20 cellular contexts compared by ENCODE assay signal in genomic region chr22:40200795-40201194, GRCh38. TPM values are rescaled to one million over a fixed set of nuclear protein-coding genes. Genes with fewer than 3 reads are reported as not detected.
DNase-seq lines count a peak whose midpoint lies in the region; ATAC-seq and TF ChIP-seq lines count a peak whose summit lies in the region.
"Had no signal": no experiment of that assay in that cellular context is flagged by ENCODE, and none has a peak within 500 bp of the region (broad histone marks: within the 10 kb centered on the region; RNA-seq: fewer than 3 reads in every experiment).

No MANE protein-coding gene starts in this region.

- peak overlapping the region; percentile 67 for H3K27ac Mint-ChIP-seq in activated CD4-positive, alpha-beta T cell treated with anti-CD3 and anti-CD28 coated beads for 36 hours
- peak overlapping the region in 1 of 2 donors; percentile 13 for H3K27ac Mint-ChIP-seq in stimulated activated naive CD8-positive, alpha-beta T cell treated with anti-CD3 and anti-CD28 coated beads, Interleukin-15, amount 100 ng/mL, for 72 hours
- H3K27ac Mint-ChIP-seq: activated naive CD8-positive, alpha-beta T cell treated with anti-CD3 and anti-CD28 coated beads, Interleukin-2, amount 10 ng/mL, durations not matched to agents 7 days and 5 days; progenitor cell of endocrine pancreas; T-helper 2 cell treated with Interferon-gamma antibody and Interleukin-4, amounts not matched to agents 5 μg/mL and 100 μg/mL, for 36 hours had no signal

- no peak overlapping the region for H3K4me3 ChIP-seq in esophagus muscularis mucosa
- H3K4me3 ChIP-seq: colonic mucosa, SK-N-MC, uterus had no signal

- H3K36me3 ChIP-seq in esophagus muscularis mucosa = no peaks in the 10 kb centered on the region
- H3K36me3 ChIP-seq: brain microvascular endothelial cell, colonic mucosa, uterus, WERI-Rb-1 had no signal

- peaks cover 66 to 95% (median 85%) of the 10 kb centered on the region in 4 donors for H3K4me1 ChIP-seq in esophagus muscularis mucosa
- H3K4me1 ChIP-seq: colonic mucosa had no signal

- WGBS in esophagus muscularis mucosa = 62% methylated on average over 6 of the region's 6 CpGs

- H3K4me1 Mint-ChIP-seq in activated CD4-positive, alpha-beta T cell treated with anti-CD3 and anti-CD28 coated beads for 36 hours = peaks cover 80% of the 10 kb centered on the region
- H3K4me1 Mint-ChIP-seq in stimulated activated naive CD8-positive, alpha-beta T cell treated with anti-CD3 and anti-CD28 coated beads, Interleukin-15, amount 100 ng/mL, for 72 hours = peaks cover 79% of the 10 kb centered on the region

- peak; percentile 27 for ATAC-seq in activated CD4-positive, alpha-beta T cell treated with anti-CD3 and anti-CD28 coated beads for 36 hours
- ATAC-seq in stimulated activated naive CD8-positive, alpha-beta T cell treated with anti-CD3 and anti-CD28 coated beads, Interleukin-15, amount 100 ng/mL, for 72 hours = peak; percentile 43
- ATAC-seq in HG03571 (IDR thresholded peaks at IDR 0.05; ENCODE audit: unreplicated experiment) = no peak

- no peak for TF ChIP-seq POLR2A in esophagus muscularis mucosa (IDR thresholded peaks at IDR 0.05; ENCODE audit: low read depth)

- CTCF ChIA-PET in activated CD4-positive, alpha-beta T cell treated with anti-CD3 and anti-CD28 coated beads for 36 hours (lab: Charles Lee) = interaction anchor here (0.6 to 1.0 kb wide), 3 partner anchors 14 to 22 kb away, joined by 3 to 5 read pairs (median 3); no protein-coding TSS in a partner anchor

- peaks cover 14% of the 10 kb centered on the region for H3K36me3 Mint-ChIP-seq in activated CD4-positive, alpha-beta T cell treated with anti-CD3 and anti-CD28 coated beads for 36 hours (ENCODE audit: low read depth)

- H3K9me3 Mint-ChIP-seq in activated CD4-positive, alpha-beta T cell treated with anti-CD3 and anti-CD28 coated beads for 36 hours (ENCODE audit: low read depth) = no peaks in the 10 kb centered on the region
- no peaks in the 10 kb centered on the region for H3K9me3 Mint-ChIP-seq in stimulated activated naive CD8-positive, alpha-beta T cell treated with anti-CD3 and anti-CD28 coated beads, Interleukin-15, amount 100 ng/mL, for 72 hours
- H3K9me3 Mint-ChIP-seq: activated naive CD8-positive, alpha-beta T cell treated with anti-CD3 and anti-CD28 coated beads, Interleukin-2, amount 10 ng/mL, durations not matched to agents 7 days and 5 days; T-helper 2 cell treated with Interferon-gamma antibody and Interleukin-4, amounts not matched to agents 5 μg/mL and 100 μg/mL, for 36 hours had no signal

- TF ChIP-seq CTCF in esophagus muscularis mucosa (IDR thresholded peaks at IDR 0.05) = no peak

- DNase-seq in activated CD4-positive, alpha-beta T cell treated with anti-CD3 and anti-CD28 coated beads for 36 hours = peak; percentile 60
- no peak for DNase-seq in activated CD4-positive, alpha-beta T cell treated with anti-CD3 and anti-CD28 coated beads for 1 hour
- DNase-seq in stimulated activated CD4-positive, alpha-beta T cell treated with anti-CD3 and anti-CD28 coated beads, Interleukin-4, amount 100 ng/mL, for 24 hours = peak; percentile 27
- no peak for DNase-seq in stimulated activated CD4-positive, alpha-beta T cell treated with anti-CD3 and anti-CD28 coated beads, Interleukin-2, amount 100 ng/mL, for 48 hours
- DNase-seq in esophagus muscularis mucosa (ENCODE audit: extremely low spot score) (no peak), A172 (ENCODE audit: low spot score) (no peak)
- DNase-seq in stimulated activated naive CD8-positive, alpha-beta T cell treated with anti-CD3 and anti-CD28 coated beads, Interleukin-15, amount 100 ng/mL, for 72 hours = no peak
- DNase-seq: activated naive CD8-positive, alpha-beta T cell treated with anti-CD3 and anti-CD28 coated beads, Interleukin-2, amount 10 ng/mL, durations not matched to agents 7 days and 5 days; brain microvascular endothelial cell; colonic mucosa; HCEC 1CT; NCI-H524; RPMI8226; uterus; WERI-Rb-1 had no signal

- H3K9me3 ChIP-seq in esophagus muscularis mucosa = no peaks in the 10 kb centered on the region
- H3K9me3 ChIP-seq: colonic mucosa, uterus had no signal

- intact Hi-C loops in activated CD4-positive, alpha-beta T cell treated with anti-CD3 and anti-CD28 coated beads for 36 hours (cut with DNase I, micrococcal nuclease) = no loop called here
- intact Hi-C loops in esophagus muscularis mucosa (cut with DNase I) = no loop called here

- peak overlapping the region in 3 of 4 donors; percentile 45 to 75 (median 55) for H3K27ac ChIP-seq in esophagus muscularis mucosa (replicated peaks in 1 of 4)
- H3K27ac ChIP-seq: 22Rv1, brain microvascular endothelial cell, colonic mucosa, SK-N-MC, uterus, WERI-Rb-1 had no signal

- peaks cover 0 to 4% (median 0%) of the 10 kb centered on the region in 4 donors for H3K27me3 ChIP-seq in esophagus muscularis mucosa
- H3K27me3 ChIP-seq: brain microvascular endothelial cell, colonic mucosa, uterus had no signal

- H3K4me3 Mint-ChIP-seq in activated CD4-positive, alpha-beta T cell treated with anti-CD3 and anti-CD28 coated beads for 36 hours = no peak overlapping the region
- no peak overlapping the region for H3K4me3 Mint-ChIP-seq in stimulated activated naive CD8-positive, alpha-beta T cell treated with anti-CD3 and anti-CD28 coated beads, Interleukin-15, amount 100 ng/mL, for 72 hours
- H3K4me3 Mint-ChIP-seq: activated naive CD8-positive, alpha-beta T cell treated with anti-CD3 and anti-CD28 coated beads, Interleukin-2, amount 10 ng/mL, durations not matched to agents 7 days and 5 days; T-helper 2 cell treated with Interferon-gamma antibody and Interleukin-4, amounts not matched to agents 5 μg/mL and 100 μg/mL, for 36 hours had no signal

- POLR2A ChIA-PET in activated CD4-positive, alpha-beta T cell treated with anti-CD3 and anti-CD28 coated beads for 36 hours (lab: Charles Lee) = interaction anchor here (0.6 to 2.5 kb wide), 5 partner anchors 24 to 157 kb away, joined by 3 to 9 read pairs (median 3); partner anchors contain the start of gene TNRC6B

- H3K27me3 Mint-ChIP-seq in activated CD4-positive, alpha-beta T cell treated with anti-CD3 and anti-CD28 coated beads for 36 hours = no peaks in the 10 kb centered on the region
- H3K27me3 Mint-ChIP-seq in stimulated activated naive CD8-positive, alpha-beta T cell treated with anti-CD3 and anti-CD28 coated beads, Interleukin-15, amount 100 ng/mL, for 72 hours = no peaks in the 10 kb centered on the region
- H3K27me3 Mint-ChIP-seq: activated naive CD8-positive, alpha-beta T cell treated with anti-CD3 and anti-CD28 coated beads, Interleukin-2, amount 10 ng/mL, durations not matched to agents 7 days and 5 days; progenitor cell of endocrine pancreas had no signal

- TF ChIP-seq EP300 in esophagus muscularis mucosa (IDR thresholded peaks at IDR 0.05) = no peak

RNA-seq across cellular contexts. Expression of gene TNRC6B, which starts 23.1 kb away (rescaled TPM):
- 10 to 100 TPM; 37.3 to 40.3 TPM for total RNA-seq in activated CD4-positive, alpha-beta T cell treated with anti-CD3 and anti-CD28 coated beads for 36 hours
- total RNA-seq in esophagus muscularis mucosa = 10 to 100 TPM; 34.5 to 57.0 (median 45.4) TPM
- 13.8 and 14.4 TPM in 2 replicates for total RNA-seq in A172 (2014; rRNA removed; shearing (Covaris generic))

Comparison
In these comparisons a context has a peak if more than half of its experiments do, and no peak if none do; other contexts are left out.
1. DNase-seq: peak in activated CD4-positive, alpha-beta T cell treated with anti-CD3 and anti-CD28 coated beads for 36 hours (single experiment) and stimulated activated CD4-positive, alpha-beta T cell treated with anti-CD3 and anti-CD28 coated beads, Interleukin-4, amount 100 ng/mL, for 24 hours (single experiment); none in activated CD4-positive, alpha-beta T cell treated with anti-CD3 and anti-CD28 coated beads for 1 hour (single experiment), stimulated activated CD4-positive, alpha-beta T cell treated with anti-CD3 and anti-CD28 coated beads, Interleukin-2, amount 100 ng/mL, for 48 hours (0 of 2), esophagus muscularis mucosa (single experiment), stimulated activated naive CD8-positive, alpha-beta T cell treated with anti-CD3 and anti-CD28 coated beads, Interleukin-15, amount 100 ng/mL, for 72 hours (0 of 2) and A172 (single experiment).